In genomic region chr6:53349209-53349693, GRCh38 we compare ENCODE assay signal across 8 cellular contexts. TPM values are rescaled to one million over a fixed set of nuclear protein-coding genes. Genes with fewer than 3 reads are reported as not detected.
DNase-seq lines count a peak whose midpoint lies in the region; ATAC-seq, FAIRE-seq and TF ChIP-seq lines count a peak whose summit lies in the region.

No MANE protein-coding gene starts in this region.

- BruUV-seq in Calu3 (replicated peaks; lab: Mats Ljungman, UMichigan), result TSS peak; percentile 91
- TSS peak; percentile 81 for BruUV-seq in endothelial cell of umbilical vein (replicated peaks; lab: Mats Ljungman, UMichigan)

- peaks cover 23% of the 10 kb centered on the region for H3K27me3 Mint-ChIP-seq in Calu3 (ENCODE audit: unreplicated experiment)

- no peaks in the 10 kb centered on the region for H3K9me2 ChIP-seq in OCI-LY1 (ENCODE audit: low read depth, low read length)

- peaks cover 40% of the 10 kb centered on the region for H3K4me1 ChIP-seq in OCI-LY1 (ENCODE audit: insufficient read depth, low read length, severe bottlenecking)
- peaks cover 12% of the 10 kb centered on the region for H3K4me1 ChIP-seq in endothelial cell of umbilical vein (ENCODE audit: control insufficient read depth, extremely low read depth, insufficient read depth, low read length)
- peaks cover 0 to 7% (median 3%) of the 10 kb centered on the region in 3 donors for H3K4me1 ChIP-seq in pancreas

- H3K79me2 ChIP-seq in OCI-LY1 (ENCODE audit: insufficient read depth, low read length) (peaks cover 39% of the 10 kb centered on the region), endothelial cell of umbilical vein (ENCODE audit: control insufficient read depth, insufficient read depth, low read length) (peaks cover 48% of the 10 kb centered on the region)

- H3K9ac ChIP-seq in OCI-LY1 (ENCODE audit: low read length) (peak overlapping the region; percentile 77), endothelial cell of umbilical vein (replicated peaks; ENCODE audit: extremely low read depth, insufficient read depth, low read length) (peak overlapping the region; percentile 98)

- no peaks in the 10 kb centered on the region for H3K9me3 Mint-ChIP-seq in Calu3 (ENCODE audit: low read depth, unreplicated experiment)

- peak overlapping the region; percentile 87 for H3K27ac Mint-ChIP-seq in Calu3 (ENCODE audit: unreplicated experiment)

- peak overlapping the region; percentile 74 for H3K27ac ChIP-seq in OCI-LY1 (ENCODE audit: low read depth, low read length, poor library complexity, severe bottlenecking)
- peak overlapping the region; percentile 96 for H3K27ac ChIP-seq in endothelial cell of umbilical vein (ENCODE audit: insufficient read depth, low read depth, low read length)
- peak overlapping the region; percentile 82 to 94 (median 90) for H3K27ac ChIP-seq in pancreas

- H3F3A ChIP-seq in OCI-LY1 (ENCODE audit: insufficient read depth, low read length), result no peaks in the 10 kb centered on the region

- H3K27me3 ChIP-seq in OCI-LY1 (ENCODE audit: insufficient read depth, low read length) (no peaks in the 10 kb centered on the region), endothelial cell of umbilical vein (ENCODE audit: control insufficient read depth in 2 of 2, insufficient read depth in 2 of 2, low read length in 2 of 2) (peaks cover 6 to 15% of the 10 kb centered on the region in 2 experiments), pancreas (no peaks in the 10 kb centered on the region)

- peak; percentile 26 for FAIRE-seq in endothelial cell of umbilical vein (lab: Jason Lieb, UNC)
- no peak for FAIRE-seq in pancreas (lab: Jason Lieb, UNC)

- TF ChIP-seq CTCF in Calu3 (IDR thresholded peaks at IDR 0.05; ENCODE audit: unreplicated experiment) (no peak), OCI-LY1 (IDR thresholded peaks at IDR 0.05; ENCODE audit: low read length) (no peak), endothelial cell of umbilical vein (IDR thresholded peaks at IDR 0.05; ENCODE audit: extremely low read depth in 1 of 2, insufficient read depth in 1 of 2, low read depth in 1 of 2, low read length in 2 of 2) (no peak), pancreas (IDR thresholded peaks at IDR 0.05) (no peak)

- no peaks in the 10 kb centered on the region for H3K9me1 ChIP-seq in endothelial cell of umbilical vein (replicated peaks; ENCODE audit: control insufficient read depth, extremely low read depth, insufficient read depth, low read length)

- H2AFZ ChIP-seq in OCI-LY1 (ENCODE audit: low read length) (peak overlapping the region; percentile 19; the same call in 1 of the 2 replicates), endothelial cell of umbilical vein (ENCODE audit: low read depth, low read length) (peak overlapping the region; percentile 100)

- POLR2A ChIA-PET in endothelial cell of umbilical vein (lab: Charles Lee), result interaction anchor here (1.0 to 1.2 kb wide), 2 partner anchors 10 to 48 kb away, joined by 3 to 5 read pairs; no protein-coding TSS in a partner anchor

- intact Hi-C loops in Calu3 (cut with micrococcal nuclease; ENCODE audit: unreplicated experiment), result no loop called here
- intact Hi-C loops in endothelial cell of umbilical vein (cut with micrococcal nuclease), result loop anchor here (2.0 to 10.0 kb wide), 3 partner anchors 62 to 354 kb away; partner anchors contain the start of gene GSTA4
- intact Hi-C loops in pancreas (cut with DNase I), result no loop called here

- DNase-seq in Calu3 (no peak), endothelial cell of umbilical vein (ENCODE audit: low read depth, low spot score) (no peak), pancreas (no peak), NCI-H2029 (lab: John Stamatoyannopoulos, UW) (no peak), NCI-H1105 (lab: John Stamatoyannopoulos, UW) (no peak), SW480 (ENCODE audit: low spot score) (no peak)

- H3K36me3 ChIP-seq in OCI-LY1 (ENCODE audit: insufficient read depth, low read length) (peaks cover 22% of the 10 kb centered on the region), endothelial cell of umbilical vein (ENCODE audit: control insufficient read depth in 2 of 2, extremely low read depth in 1 of 2, insufficient read depth in 2 of 2, low read length in 2 of 2) (no peaks in the 10 kb centered on the region), pancreas (no peaks in the 10 kb centered on the region)

- peaks cover 31% of the 10 kb centered on the region for H3K36me3 Mint-ChIP-seq in Calu3 (ENCODE audit: insufficient read depth, unreplicated experiment)

- peak overlapping the region; percentile 86 for H3K4me3 Mint-ChIP-seq in Calu3 (ENCODE audit: low read depth, unreplicated experiment)

- dilution Hi-C loops in endothelial cell of umbilical vein (cut with MboI; ENCODE audit: extremely low pct_ligation_motif_present, low sequenced_read_pairs), result no loop called here

- WGBS in pancreas, 2 donors, result 4% methylated on average over 15 of the region's 15 CpGs

- H3K4me3 ChIP-seq in OCI-LY1 (ENCODE audit: low read depth, low read length, poor library complexity, severe bottlenecking), result peak overlapping the region; percentile 72
- peak overlapping the region; percentile 87 to 97 (median 88) for H3K4me3 ChIP-seq in endothelial cell of umbilical vein (replicated peaks in 1 of 3; ENCODE audit: insufficient read depth in 1 of 3, low read depth in 1 of 3, low read length in 3 of 3)
- H3K4me3 ChIP-seq in pancreas, result peak overlapping the region; percentile 82 to 93 (median 85)

- CTCF ChIA-PET in Calu3 (lab: Charles Lee) (interaction anchor here (0.7 to 1.3 kb wide), 2 partner anchors 31 to 230 kb away, joined by 3 read pairs; no protein-coding TSS in a partner anchor), endothelial cell of umbilical vein (lab: Charles Lee) (interaction anchor here (0.6 to 1.6 kb wide), 5 partner anchors 9 to 786 kb away, joined by 3 to 6 read pairs (median 3); no protein-coding TSS in a partner anchor)

- H3K9me3 ChIP-seq in OCI-LY1 (ENCODE audit: low read length), result no peaks in the 10 kb centered on the region
- H3K9me3 ChIP-seq in endothelial cell of umbilical vein (replicated peaks; ENCODE audit: control insufficient read depth, insufficient read depth, low read length), result no peaks in the 10 kb centered on the region
- H3K9me3 ChIP-seq in pancreas, result no peaks in the 10 kb centered on the region

- TF ChIP-seq POLR2A in endothelial cell of umbilical vein (IDR thresholded peaks at IDR 0.05; ENCODE audit: low read depth, low read length), result peak; percentile 62

- H3K4me1 Mint-ChIP-seq in Calu3 (ENCODE audit: low read depth, unreplicated experiment), result peaks cover 22% of the 10 kb centered on the region

- H4K20me1 ChIP-seq in OCI-LY1 (ENCODE audit: insufficient read depth, low read length) (no peaks in the 10 kb centered on the region; the same call in 1 of the 2 replicates), endothelial cell of umbilical vein (replicated peaks; ENCODE audit: control insufficient read depth, extremely low read depth, insufficient read depth, low read length) (peaks cover 8% of the 10 kb centered on the region)

- H3K4me2 ChIP-seq in OCI-LY1 (ENCODE audit: low read length) (peak overlapping the region; percentile 71), endothelial cell of umbilical vein (ENCODE audit: insufficient read depth, low read length) (peak overlapping the region; percentile 94)

- ATAC-seq in pancreas (no peak), GM18517 (IDR thresholded peaks at IDR 0.05; ENCODE audit: unreplicated experiment) (no peak)

TF ChIP-seq in endothelial cell of umbilical vein, 7 proteins besides CTCF, POLR2A, EP300 and RAD21:
- TF ChIP-seq MAX (IDR thresholded peaks at IDR 0.05; ENCODE audit: insufficient read depth, insufficient read length) (no peak), GATA2 (IDR thresholded peaks at IDR 0.05; ENCODE audit: insufficient read depth, insufficient read length, low read depth, low read length) (no peak), MYC (IDR thresholded peaks at IDR 0.05; ENCODE audit: low read depth, low read length) (no peak), POLR2AphosphoS5 (IDR thresholded peaks at IDR 0.05; ENCODE audit: insufficient read depth, low read depth, low read length) (no peak), JUN (IDR thresholded peaks at IDR 0.05; ENCODE audit: borderline replicate concordance, insufficient read depth, insufficient read length, low read depth) (no peak), FOS (IDR thresholded peaks at IDR 0.05; ENCODE audit: borderline replicate concordance, insufficient read depth, low read length) (no peak), EZH2 (IDR thresholded peaks at IDR 0.05; ENCODE audit: borderline replicate concordance, low read depth, low read length, severe bottlenecking) (no peak)

RNA-seq across cellular contexts. Expression of gene ELOVL5, which starts 0.5 kb away (rescaled TPM):
- total RNA-seq in Calu3 (2022), result 95.7 and 114 TPM in 2 replicates
- 140 and 149 TPM in 2 replicates for total RNA-seq in endothelial cell of umbilical vein
- polyA plus RNA-seq in endothelial cell of umbilical vein, result 83.6 and 85.9 TPM in 2 replicates
- 71.9 and 72.9 TPM in 2 replicates for polyA plus RNA-seq in endothelial cell of umbilical vein (2011; cell fraction: cytosol; rRNA removed)
- 147 and 171 TPM in 2 replicates for polyA plus RNA-seq in endothelial cell of umbilical vein (2011; cell fraction: nucleus; rRNA removed)
- polyA plus RNA-seq in endothelial cell of umbilical vein (2012), result 99.6 and 127 TPM in 2 replicates
- polyA minus RNA-seq in endothelial cell of umbilical vein, result 219 and 237 TPM in 2 replicates
- polyA minus RNA-seq in endothelial cell of umbilical vein (2011; cell fraction: cytosol; rRNA and poly(A)+ RNA removed), result 68.2 TPM
- polyA minus RNA-seq in endothelial cell of umbilical vein (2011; cell fraction: nucleus; rRNA and poly(A)+ RNA removed), result 105 and 133 TPM in 2 replicates
- 10 to 100 TPM in 3 of 6 donors, 1 to 10 TPM in 3; 2.8 to 21.2 (median 11.2) TPM for total RNA-seq in pancreas
- polyA plus RNA-seq in pancreas, result 10 to 100 TPM in 1 of 2 donors, 1 to 10 TPM in 1; 5.0 to 19.6 TPM
